ENCODE assay signal across 8 cellular contexts in genomic region chr4:106898621-106899230, GRCh38.
DNase-seq lines count a peak whose midpoint lies in the region; TF ChIP-seq lines count a peak whose summit lies in the region.

No MANE protein-coding gene starts in this region.

- DNase-seq in NCI-H526 (lab: John Stamatoyannopoulos, UW) (peak; percentile 5 to 61), NCI-H526 treated with DMSO at 0.1 percent for 48 hours (lab: John Stamatoyannopoulos, UW) (no peak), GM20000 (ENCODE audit: low spot score) (peak; percentile 25), HPDE6-E6E7 (ENCODE audit: extremely low spot score) (peak; percentile 14), SK-N-SH (peak; percentile 33), fibroblast of pulmonary artery (ENCODE audit: low read depth) (peak; percentile 76), skeletal muscle cell (ENCODE audit: low read depth) (peak; percentile 24)
- no peak for DNase-seq in activated effector memory CD4-positive, alpha-beta T cell treated with anti-CD3 and anti-CD28 coated beads, Interleukin-2, amount 50 U/mL, for 16 hours

- no peaks in the 10 kb centered on the region for H3K9me2 ChIP-seq in SK-N-SH

- no peak overlapping the region; a peak in 1 of 4 replicates for H3K4me3 ChIP-seq in SK-N-SH (ENCODE audit: low read depth in 2 of 2, low read length in 1 of 2)
- H3K4me3 ChIP-seq in fibroblast of pulmonary artery (replicated peaks; ENCODE audit: low read depth, low read length), result no peak overlapping the region
- no peak overlapping the region for H3K4me3 ChIP-seq in skeletal muscle cell (ENCODE audit: low read depth, low read length)

- H3K9ac ChIP-seq in SK-N-SH, result no peak overlapping the region

- no peaks in the 10 kb centered on the region for H3F3A ChIP-seq in SK-N-SH (replicated peaks; ENCODE audit: insufficient read depth)

- H3K4me1 ChIP-seq in SK-N-SH (ENCODE audit: control insufficient read depth in 1 of 2, insufficient read depth in 2 of 2, low read depth in 1 of 2, low read length in 1 of 2), result no peaks in the 10 kb centered on the region

- no peaks in the 10 kb centered on the region for H4K20me1 ChIP-seq in SK-N-SH (ENCODE audit: insufficient read depth)

- no peak overlapping the region for H3K27ac ChIP-seq in SK-N-SH (ENCODE audit: low read depth in 2 of 2, low read length in 1 of 2)

- POLR2A ChIA-PET in SK-N-SH (lab: Yijun Ruan, JAX), result no interaction called here

- no peaks in the 10 kb centered on the region for H3K79me2 ChIP-seq in SK-N-SH (ENCODE audit: insufficient read depth)

- peak; percentile 72 for TF ChIP-seq RAD21 in SK-N-SH (IDR thresholded peaks at IDR 0.05; ENCODE audit: low read length)

- H3K27me3 ChIP-seq in SK-N-SH (ENCODE audit: insufficient read depth), result no peaks in the 10 kb centered on the region

- TF ChIP-seq EP300 in SK-N-SH (IDR thresholded peaks at IDR 0.05; ENCODE audit: borderline replicate concordance in 1 of 2, low read depth in 1 of 2, low read length in 1 of 2), result no peak

- peak; percentile 70 for TF ChIP-seq CTCF in GM20000 (IDR thresholded peaks at IDR 0.05; ENCODE audit: extremely low read depth, missing control alignments)
- peak; percentile 79 for TF ChIP-seq CTCF in SK-N-SH (IDR thresholded peaks at IDR 0.05)
- peak; percentile 94 for TF ChIP-seq CTCF in fibroblast of pulmonary artery (IDR thresholded peaks at IDR 0.05; ENCODE audit: low read length, missing control alignments)

- no peaks in the 10 kb centered on the region for H3K36me3 ChIP-seq in SK-N-SH (replicated peaks in 1 of 2; ENCODE audit: control insufficient read depth in 1 of 2, insufficient read depth in 2 of 2, low read length in 1 of 2)

- WGBS in SK-N-SH (ENCODE audit: low lambda C conversion rate), result 39% methylated on average over 4 of the region's 4 CpGs

- no peak overlapping the region for H3K4me2 ChIP-seq in SK-N-SH

- H3K9me3 ChIP-seq in SK-N-SH, result no peaks in the 10 kb centered on the region; the same call in 1 of the 2 replicates

- CTCF ChIA-PET in SK-N-SH (lab: Yijun Ruan, JAX), result interaction anchor here (0.6 to 2.3 kb wide), 18 partner anchors 9 to 632 kb away, joined by 3 to 8 read pairs (median 3); no protein-coding TSS in a partner anchor

- no peak overlapping the region for H2AFZ ChIP-seq in SK-N-SH (ENCODE audit: low read depth)

TF ChIP-seq in SK-N-SH, 30 proteins besides CTCF, POLR2A, EP300 and RAD21:
- TF ChIP-seq SMC3 (IDR thresholded peaks at IDR 0.05; ENCODE audit: low read depth, low read length), result peak; percentile 66
- no peak for TF ChIP-seq MAX (IDR thresholded peaks at IDR 0.05; ENCODE audit: low read depth)

Comparison
In these comparisons a context has a peak if more than half of its experiments do, and no peak if none do; other contexts are left out.
1. DNase-seq: peak in NCI-H526 (2 of 2), GM20000 (single experiment), HPDE6-E6E7 (single experiment), SK-N-SH (single experiment), fibroblast of pulmonary artery (single experiment) and skeletal muscle cell (single experiment); none in NCI-H526 treated with DMSO at 0.1 percent for 48 hours (single experiment) and activated effector memory CD4-positive, alpha-beta T cell treated with anti-CD3 and anti-CD28 coated beads, Interleukin-2, amount 50 U/mL, for 16 hours (single experiment).
2. Peak in every context shown above with its lines, with median percentiles within 50 percentile points of each other: CTCF ChIP-seq.